ENCODE assay signal across 17 cellular contexts in genomic region chr2:10847008-10847407, GRCh38.
"Had no signal": no experiment of that assay in that cellular context is flagged by ENCODE, and none has a peak within 500 bp of the region (broad histone marks: within the 10 kb centered on the region; RNA-seq: fewer than 3 reads in every experiment).

No MANE protein-coding gene starts in this region.

- H3K27me3 ChIP-seq: body of pancreas, ovary, upper lobe of right lung had no signal

- DNase-seq: activated B cell treated with CpG ODN at 0.5 μM for 24 hours; activated CD4-positive, alpha-beta T cell treated with anti-CD3 and anti-CD28 coated beads, Interleukin-2, amount 10 ng/mL, durations not matched to agents 7 days and 5 days; activated CD8-positive, alpha-beta memory T cell treated with anti-CD3 and anti-CD28 coated beads for 24 hours; activated naive CD4-positive, alpha-beta T cell treated with anti-CD3 and anti-CD28 coated beads, Interleukin-2, amount 50 U/mL, for 16 hours; body of pancreas; glutamatergic neuron; left lung; mesendoderm; ovary; retina; spleen; stimulated activated CD4-positive, alpha-beta T cell treated with anti-CD3 and anti-CD28 coated beads, Interleukin-1b, Interleukin-23, amount 100 ng/mL, for 48 hours; stimulated activated naive B cell treated with anti-CD40 and anti-IgM and Interleukin-4, amounts not matched to agents 10 μg/mL and 1 μg/mL and 100 μg/mL, for 72 hours; T-helper 1 cell; upper lobe of right lung had no signal

- H3K27ac ChIP-seq: body of pancreas, left lung, ovary, SK-N-MC, spleen, suprapubic skin had no signal

- H3K4me1 ChIP-seq: left lung, spleen had no signal

- H3K9me3 ChIP-seq: body of pancreas, ovary, suprapubic skin, upper lobe of right lung had no signal

- ATAC-seq: body of pancreas; left lung; stimulated activated naive B cell treated with anti-CD40 and anti-IgM and Interleukin-4, amounts not matched to agents 10 μg/mL and 1 μg/mL and 100 μg/mL, for 72 hours; upper lobe of right lung had no signal

- H3K4me3 ChIP-seq: body of pancreas, left lung, ovary, SK-N-MC, spleen, suprapubic skin, upper lobe of right lung had no signal

- H3K36me3 ChIP-seq: left lung, ovary, spleen, suprapubic skin, upper lobe of right lung had no signal
